1 cellular context compared by ENCODE assay signal in genomic region chr5:151080620-151081425, GRCh38.
TF ChIP-seq lines count a peak whose summit lies in the region.

Gene TNIP1, minus strand, starts transcription at chr5:151081034. Its CDS starts 15,939 bp downstream, at chr5:151065095.

TF ChIP-seq in HepG2, 621 proteins besides CTCF, POLR2A, EP300 and RAD21 (continued from another document and continues in another):
- TF ChIP-seq, protein P1, sequence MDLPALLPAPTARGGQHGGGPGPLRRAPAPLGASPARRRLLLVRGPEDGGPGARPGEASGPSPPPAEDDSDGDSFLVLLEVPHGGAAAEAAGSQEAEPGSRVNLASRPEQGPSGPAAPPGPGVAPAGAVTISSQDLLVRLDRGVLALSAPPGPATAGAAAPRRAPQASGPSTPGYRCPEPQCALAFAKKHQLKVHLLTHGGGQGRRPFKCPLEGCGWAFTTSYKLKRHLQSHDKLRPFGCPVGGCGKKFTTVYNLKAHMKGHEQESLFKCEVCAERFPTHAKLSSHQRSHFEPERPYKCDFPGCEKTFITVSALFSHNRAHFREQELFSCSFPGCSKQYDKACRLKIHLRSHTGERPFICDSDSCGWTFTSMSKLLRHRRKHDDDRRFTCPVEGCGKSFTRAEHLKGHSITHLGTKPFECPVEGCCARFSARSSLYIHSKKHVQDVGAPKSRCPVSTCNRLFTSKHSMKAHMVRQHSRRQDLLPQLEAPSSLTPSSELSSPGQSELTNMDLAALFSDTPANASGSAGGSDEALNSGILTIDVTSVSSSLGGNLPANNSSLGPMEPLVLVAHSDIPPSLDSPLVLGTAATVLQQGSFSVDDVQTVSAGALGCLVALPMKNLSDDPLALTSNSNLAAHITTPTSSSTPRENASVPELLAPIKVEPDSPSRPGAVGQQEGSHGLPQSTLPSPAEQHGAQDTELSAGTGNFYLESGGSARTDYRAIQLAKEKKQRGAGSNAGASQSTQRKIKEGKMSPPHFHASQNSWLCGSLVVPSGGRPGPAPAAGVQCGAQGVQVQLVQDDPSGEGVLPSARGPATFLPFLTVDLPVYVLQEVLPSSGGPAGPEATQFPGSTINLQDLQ (CRISPR knock-in tag; IDR thresholded peaks at IDR 0.05), result peak; percentile 44; the same call in 1 of the 2 replicates
- no peak for TF ChIP-seq ZNF7 (CRISPR knock-in tag; IDR thresholded peaks at IDR 0.05)
- TF ChIP-seq ZNF776 (CRISPR knock-in tag; IDR thresholded peaks at IDR 0.05), result peak; percentile 71
- no peak; the same call in 1 of the 2 replicates for TF ChIP-seq NFATC3 (CRISPR knock-in tag; IDR thresholded peaks at IDR 0.05)
- no peak for TF ChIP-seq PTBP1 (IDR thresholded peaks at IDR 0.05; ENCODE audit: low read depth, low read length, poor library complexity, severe bottlenecking)
- TF ChIP-seq RBFOX2 (IDR thresholded peaks at IDR 0.05; ENCODE audit: low read depth, low read length), result peak; percentile 97
- peak; percentile 55; the same call in 1 of the 2 replicates for TF ChIP-seq ZNF460 (CRISPR knock-in tag; IDR thresholded peaks at IDR 0.05; ENCODE audit: borderline replicate concordance)
- no peak for TF ChIP-seq RAD51 (IDR thresholded peaks at IDR 0.05; ENCODE audit: borderline replicate concordance)
- TF ChIP-seq HOXA7 (CRISPR knock-in tag; IDR thresholded peaks at IDR 0.05), result no peak
- TF ChIP-seq PLSCR1 (CRISPR knock-in tag; IDR thresholded peaks at IDR 0.05; ENCODE audit: borderline replicate concordance), result no peak; the same call in 1 of the 2 replicates
- no peak for TF ChIP-seq ARID2 (CRISPR knock-in tag; IDR thresholded peaks at IDR 0.05; ENCODE audit: borderline replicate concordance)
- no peak for TF ChIP-seq ONECUT2 (CRISPR knock-in tag; IDR thresholded peaks at IDR 0.05)
- TF ChIP-seq ERF (CRISPR knock-in tag; IDR thresholded peaks at IDR 0.05), result peak; percentile 90; the same call in 1 of the 2 replicates
- TF ChIP-seq ZNF761 (CRISPR knock-in tag; conservative IDR thresholded peaks at IDR 0.05), result 0 out of 2 replicates have a peak, but pooled peaks have one; percentile 33
- TF ChIP-seq, protein P2, sequence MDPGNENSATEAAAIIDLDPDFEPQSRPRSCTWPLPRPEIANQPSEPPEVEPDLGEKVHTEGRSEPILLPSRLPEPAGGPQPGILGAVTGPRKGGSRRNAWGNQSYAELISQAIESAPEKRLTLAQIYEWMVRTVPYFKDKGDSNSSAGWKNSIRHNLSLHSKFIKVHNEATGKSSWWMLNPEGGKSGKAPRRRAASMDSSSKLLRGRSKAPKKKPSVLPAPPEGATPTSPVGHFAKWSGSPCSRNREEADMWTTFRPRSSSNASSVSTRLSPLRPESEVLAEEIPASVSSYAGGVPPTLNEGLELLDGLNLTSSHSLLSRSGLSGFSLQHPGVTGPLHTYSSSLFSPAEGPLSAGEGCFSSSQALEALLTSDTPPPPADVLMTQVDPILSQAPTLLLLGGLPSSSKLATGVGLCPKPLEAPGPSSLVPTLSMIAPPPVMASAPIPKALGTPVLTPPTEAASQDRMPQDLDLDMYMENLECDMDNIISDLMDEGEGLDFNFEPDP (CRISPR knock-in tag; conservative IDR thresholded peaks at IDR 0.05), result no peak
- TF ChIP-seq POLR2G (IDR thresholded peaks at IDR 0.05; ENCODE audit: low read depth, low read length), result peak; percentile 87
- TF ChIP-seq, protein P3, sequence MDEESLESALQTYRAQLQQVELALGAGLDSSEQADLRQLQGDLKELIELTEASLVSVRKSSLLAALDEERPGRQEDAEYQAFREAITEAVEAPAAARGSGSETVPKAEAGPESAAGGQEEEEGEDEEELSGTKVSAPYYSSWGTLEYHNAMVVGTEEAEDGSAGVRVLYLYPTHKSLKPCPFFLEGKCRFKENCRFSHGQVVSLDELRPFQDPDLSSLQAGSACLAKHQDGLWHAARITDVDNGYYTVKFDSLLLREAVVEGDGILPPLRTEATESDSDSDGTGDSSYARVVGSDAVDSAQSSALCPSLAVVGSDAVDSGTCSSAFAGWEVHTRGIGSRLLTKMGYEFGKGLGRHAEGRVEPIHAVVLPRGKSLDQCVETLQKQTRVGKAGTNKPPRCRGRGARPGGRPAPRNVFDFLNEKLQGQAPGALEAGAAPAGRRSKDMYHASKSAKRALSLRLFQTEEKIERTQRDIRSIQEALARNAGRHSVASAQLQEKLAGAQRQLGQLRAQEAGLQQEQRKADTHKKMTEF (CRISPR knock-in tag; IDR thresholded peaks at IDR 0.05), result peak; percentile 95
- TF ChIP-seq ZNF432 (CRISPR knock-in tag; IDR thresholded peaks at IDR 0.05; ENCODE audit: borderline replicate concordance), result no peak
- peak; percentile 32 for TF ChIP-seq AGO1 (IDR thresholded peaks at IDR 0.05; ENCODE audit: low read depth, low read length, poor library complexity, severe bottlenecking)
- no peak for TF ChIP-seq SAFB2 (CRISPR knock-in tag; IDR thresholded peaks at IDR 0.05; ENCODE audit: borderline replicate concordance, low read depth)
- TF ChIP-seq CHD2 (IDR thresholded peaks at IDR 0.05; ENCODE audit: low read depth, low read length), result no peak
- no peak for TF ChIP-seq ZNF841 (CRISPR knock-in tag; IDR thresholded peaks at IDR 0.05; ENCODE audit: borderline replicate concordance)
- no peak; the same call in 1 of the 2 replicates for TF ChIP-seq ZNF850 (CRISPR knock-in tag; conservative IDR thresholded peaks at IDR 0.05)
- TF ChIP-seq ATRX (CRISPR knock-in tag; IDR thresholded peaks at IDR 0.05; ENCODE audit: borderline replicate concordance), result no peak
- no peak for TF ChIP-seq ZNF660 (CRISPR knock-in tag; IDR thresholded peaks at IDR 0.05; ENCODE audit: borderline replicate concordance, low read depth)
- TF ChIP-seq DR1 (CRISPR knock-in tag; IDR thresholded peaks at IDR 0.05), result peak; percentile 85
- TF ChIP-seq MTERF4 (CRISPR knock-in tag; IDR thresholded peaks at IDR 0.05), result peak; percentile 67; the same call in 1 of the 2 replicates
- TF ChIP-seq ZSCAN30 (CRISPR knock-in tag; IDR thresholded peaks at IDR 0.05), result peak; percentile 97
- TF ChIP-seq ZMYM4 (CRISPR knock-in tag; IDR thresholded peaks at IDR 0.05), result peak; percentile 32; the same call in 1 of the 2 replicates
- peak; percentile 30; the same call in 1 of the 2 replicates for TF ChIP-seq ZNF431 (CRISPR knock-in tag; IDR thresholded peaks at IDR 0.05; ENCODE audit: borderline replicate concordance, low read depth)
- TF ChIP-seq MLXIP (CRISPR knock-in tag; IDR thresholded peaks at IDR 0.05; ENCODE audit: borderline replicate concordance), result no peak
- TF ChIP-seq, protein P4, sequence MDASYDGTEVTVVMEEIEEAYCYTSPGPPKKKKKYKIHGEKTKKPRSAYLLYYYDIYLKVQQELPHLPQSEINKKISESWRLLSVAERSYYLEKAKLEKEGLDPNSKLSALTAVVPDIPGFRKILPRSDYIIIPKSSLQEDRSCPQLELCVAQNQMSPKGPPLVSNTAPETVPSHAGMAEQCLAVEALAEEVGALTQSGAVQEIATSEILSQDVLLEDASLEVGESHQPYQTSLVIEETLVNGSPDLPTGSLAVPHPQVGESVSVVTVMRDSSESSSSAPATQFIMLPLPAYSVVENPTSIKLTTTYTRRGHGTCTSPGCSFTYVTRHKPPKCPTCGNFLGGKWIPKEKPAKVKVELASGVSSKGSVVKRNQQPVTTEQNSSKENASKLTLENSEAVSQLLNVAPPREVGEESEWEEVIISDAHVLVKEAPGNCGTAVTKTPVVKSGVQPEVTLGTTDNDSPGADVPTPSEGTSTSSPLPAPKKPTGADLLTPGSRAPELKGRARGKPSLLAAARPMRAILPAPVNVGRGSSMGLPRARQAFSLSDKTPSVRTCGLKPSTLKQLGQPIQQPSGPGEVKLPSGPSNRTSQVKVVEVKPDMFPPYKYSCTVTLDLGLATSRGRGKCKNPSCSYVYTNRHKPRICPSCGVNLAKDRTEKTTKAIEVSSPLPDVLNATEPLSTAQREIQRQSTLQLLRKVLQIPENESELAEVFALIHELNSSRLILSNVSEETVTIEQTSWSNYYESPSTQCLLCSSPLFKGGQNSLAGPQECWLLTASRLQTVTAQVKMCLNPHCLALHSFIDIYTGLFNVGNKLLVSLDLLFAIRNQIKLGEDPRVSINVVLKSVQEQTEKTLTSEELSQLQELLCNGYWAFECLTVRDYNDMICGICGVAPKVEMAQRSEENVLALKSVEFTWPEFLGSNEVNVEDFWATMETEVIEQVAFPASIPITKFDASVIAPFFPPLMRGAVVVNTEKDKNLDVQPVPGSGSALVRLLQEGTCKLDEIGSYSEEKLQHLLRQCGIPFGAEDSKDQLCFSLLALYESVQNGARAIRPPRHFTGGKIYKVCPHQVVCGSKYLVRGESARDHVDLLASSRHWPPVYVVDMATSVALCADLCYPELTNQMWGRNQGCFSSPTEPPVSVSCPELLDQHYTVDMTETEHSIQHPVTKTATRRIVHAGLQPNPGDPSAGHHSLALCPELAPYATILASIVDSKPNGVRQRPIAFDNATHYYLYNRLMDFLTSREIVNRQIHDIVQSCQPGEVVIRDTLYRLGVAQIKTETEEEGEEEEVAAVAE (CRISPR knock-in tag; IDR thresholded peaks at IDR 0.05; ENCODE audit: borderline replicate concordance), result peak; percentile 54; the same call in 1 of the 2 replicates
- peak; percentile 83; the same call in 1 of the 2 replicates for TF ChIP-seq IRF9 (CRISPR knock-in tag; IDR thresholded peaks at IDR 0.05; ENCODE audit: borderline replicate concordance)
- TF ChIP-seq ZKSCAN5 (CRISPR knock-in tag; IDR thresholded peaks at IDR 0.05), result no peak
- TF ChIP-seq ZNF383 (CRISPR knock-in tag; IDR thresholded peaks at IDR 0.05; ENCODE audit: borderline replicate concordance), result no peak
- TF ChIP-seq ZNF260 (CRISPR knock-in tag; IDR thresholded peaks at IDR 0.05; ENCODE audit: borderline replicate concordance, low read depth), result no peak
- TF ChIP-seq BCL6 (CRISPR knock-in tag; IDR thresholded peaks at IDR 0.05), result 0 out of 2 replicates have a peak, but pooled peaks have one; percentile 33
- TF ChIP-seq TAF1 (CRISPR knock-in tag; IDR thresholded peaks at IDR 0.05), result peak; percentile 87
- TF ChIP-seq ZBED4 (CRISPR knock-in tag; IDR thresholded peaks at IDR 0.05; ENCODE audit: borderline replicate concordance), result peak; percentile 58; the same call in 1 of the 2 replicates
- TF ChIP-seq ARHGAP35 (CRISPR knock-in tag; IDR thresholded peaks at IDR 0.05; ENCODE audit: borderline replicate concordance), result peak; percentile 35
- no peak for TF ChIP-seq PITX1 (CRISPR knock-in tag; IDR thresholded peaks at IDR 0.05)
- TF ChIP-seq SNAI1 (CRISPR knock-in tag; IDR thresholded peaks at IDR 0.05; ENCODE audit: borderline replicate concordance), result peak; percentile 70
